23 cellular contexts compared by ENCODE assay signal in genomic region chr4:72744103-72744725, GRCh38.
A peak's percentile ranks its signal among the peaks of the same experiment; 100 is the strongest.
DNase-seq lines count a peak whose midpoint lies in the region; ATAC-seq, FAIRE-seq and TF ChIP-seq lines count a peak whose summit lies in the region.
"Had no signal": no experiment of that assay in that cellular context is flagged by ENCODE, and none has a peak within 500 bp of the region (broad histone marks: within the 10 kb centered on the region; RNA-seq: fewer than 3 reads in every experiment).

No MANE protein-coding gene starts in this region.

- peak; percentile 47 for DNase-seq in H4 (ENCODE audit: low spot score)
- DNase-seq in astrocyte (ENCODE audit: low read depth), result peak; percentile 38
- DNase-seq in endothelial cell (ENCODE audit: low spot score), result no peak
- DNase-seq in retinal pigment epithelial cell (ENCODE audit: low read depth), result peak; percentile 65
- DNase-seq in cardiac septum (ENCODE audit: low spot score), result no peak
- DNase-seq: CD8-positive, alpha-beta memory T cell; DND-41; GDM1; GOT3; HFFc6; NCI-H1436 treated with DMSO at 0.1 percent for 48 hours; NCI-H2081 treated with DMSO at 0.1 percent for 48 hours; NCI-H510A; SK-N-SH had no signal

- ATAC-seq in GM18867 (IDR thresholded peaks at IDR 0.05; ENCODE audit: unreplicated experiment) (no peak), GM18873 (IDR thresholded peaks at IDR 0.05; ENCODE audit: low FRiP score, unreplicated experiment) (no peak)
- ATAC-seq: GM12878, Panc1, Right ventricle myocardium inferior had no signal

- no peaks in the 10 kb centered on the region for H3K79me2 ChIP-seq in astrocyte (ENCODE audit: insufficient read depth, low read length)

- intact Hi-C loops in cardiac septum (cut with DNase I), result no loop called here

- TF ChIP-seq CTCF in astrocyte (IDR thresholded peaks at IDR 0.05; ENCODE audit: insufficient read depth, low read depth, low read length), result no peak
- no peak for TF ChIP-seq CTCF in endothelial cell (IDR thresholded peaks at IDR 0.05; ENCODE audit: unreplicated experiment)
- no peak for TF ChIP-seq CTCF in retinal pigment epithelial cell (conservative IDR thresholded peaks at IDR 0.05; ENCODE audit: low read depth, low read length)

- no peak overlapping the region for H2AFZ ChIP-seq in astrocyte (ENCODE audit: low read depth, low read length)

- no peaks in the 10 kb centered on the region for H3K27me3 Mint-ChIP-seq in astrocyte (ENCODE audit: low read depth, unreplicated experiment)
- H3K27me3 Mint-ChIP-seq in endothelial cell (ENCODE audit: unreplicated experiment), result peaks cover 1% of the 10 kb centered on the region
- H3K27me3 Mint-ChIP-seq: IgD-negative memory B cell had no signal

- FAIRE-seq in astrocyte (lab: Jason Lieb, UNC), result no peak
- FAIRE-seq: A204.1, GM12878, GM18507 had no signal

- no peak overlapping the region for H3K27ac ChIP-seq in astrocyte (ENCODE audit: low read depth, low read length)
- H3K27ac ChIP-seq: BLaER1 treated with 17β-estradiol and CSF1 and Interleukin-3, amounts not matched to agents 10 nM and 100 nM had no signal

- no peaks in the 10 kb centered on the region for H3K4me1 ChIP-seq in astrocyte (ENCODE audit: insufficient read depth, low read length)
- H3K4me1 ChIP-seq: BLaER1 treated with 17β-estradiol and CSF1 and Interleukin-3, amounts not matched to agents 10 nM and 100 nM had no signal

- H3K27ac Mint-ChIP-seq in astrocyte (ENCODE audit: unreplicated experiment), result no peak overlapping the region
- peak overlapping the region; percentile 57 for H3K27ac Mint-ChIP-seq in endothelial cell (ENCODE audit: unreplicated experiment)
- H3K27ac Mint-ChIP-seq: CD8-positive, alpha-beta memory T cell; HFFc6; IgD-negative memory B cell had no signal

- no peak overlapping the region for H3K4me2 ChIP-seq in astrocyte (ENCODE audit: low read length)
- H3K4me2 ChIP-seq: BLaER1 treated with 17β-estradiol and CSF1 and Interleukin-3, amounts not matched to agents 10 nM and 100 nM; SK-N-SH had no signal

- H3K4me1 Mint-ChIP-seq in astrocyte (ENCODE audit: low read depth, unreplicated experiment), result no peaks in the 10 kb centered on the region
- H3K4me1 Mint-ChIP-seq in endothelial cell (ENCODE audit: unreplicated experiment), result peaks cover 4% of the 10 kb centered on the region
- H3K4me1 Mint-ChIP-seq: CD8-positive, alpha-beta memory T cell had no signal

- H3K36me3 Mint-ChIP-seq in astrocyte (ENCODE audit: low read depth, unreplicated experiment) (no peaks in the 10 kb centered on the region), endothelial cell (ENCODE audit: low read depth, unreplicated experiment) (no peaks in the 10 kb centered on the region)
- H3K36me3 Mint-ChIP-seq: CD8-positive, alpha-beta memory T cell; IgD-negative memory B cell had no signal

- H3K4me3 Mint-ChIP-seq in astrocyte (ENCODE audit: unreplicated experiment), result no peak overlapping the region
- no peak overlapping the region for H3K4me3 Mint-ChIP-seq in endothelial cell (ENCODE audit: unreplicated experiment)
- H3K4me3 Mint-ChIP-seq: CD8-positive, alpha-beta memory T cell; HFFc6; IgD-negative memory B cell had no signal

- no peaks in the 10 kb centered on the region for H3K9me3 ChIP-seq in astrocyte (ENCODE audit: insufficient read depth, low read depth, low read length)
- H3K9me3 ChIP-seq: SK-N-SH had no signal

- H4K20me1 ChIP-seq in astrocyte (ENCODE audit: insufficient read depth, low read length), result no peaks in the 10 kb centered on the region
- H4K20me1 ChIP-seq: BLaER1 treated with 17β-estradiol and CSF1 and Interleukin-3, amounts not matched to agents 10 nM and 100 nM had no signal

- H3K27me3 ChIP-seq in astrocyte (ENCODE audit: insufficient read depth, low read length), result no peaks in the 10 kb centered on the region
- H3K27me3 ChIP-seq: BLaER1 treated with 17β-estradiol and CSF1 and Interleukin-3, amounts not matched to agents 10 nM and 100 nM had no signal

- no peaks in the 10 kb centered on the region for H3K36me3 ChIP-seq in astrocyte (ENCODE audit: insufficient read depth, low read length)
- H3K36me3 ChIP-seq: BLaER1 treated with 17β-estradiol and CSF1 and Interleukin-3, amounts not matched to agents 10 nM and 100 nM had no signal

- H3K9me3 Mint-ChIP-seq in astrocyte (ENCODE audit: unreplicated experiment) (peaks cover 4% of the 10 kb centered on the region), endothelial cell (ENCODE audit: unreplicated experiment) (peaks cover 4% of the 10 kb centered on the region)
- H3K9me3 Mint-ChIP-seq: HFFc6, IgD-negative memory B cell had no signal

- no peak overlapping the region for H3K9ac ChIP-seq in astrocyte (ENCODE audit: low read length)
- H3K9ac ChIP-seq: BLaER1 treated with 17β-estradiol and CSF1 and Interleukin-3, amounts not matched to agents 10 nM and 100 nM; SK-N-SH had no signal

- H3K4me3 ChIP-seq in astrocyte (ENCODE audit: insufficient read depth, low read depth, low read length) (no peak overlapping the region), retinal pigment epithelial cell (ENCODE audit: low read length) (no peak overlapping the region)
- H3K4me3 ChIP-seq: BLaER1 treated with 17β-estradiol and CSF1 and Interleukin-3, amounts not matched to agents 10 nM and 100 nM; GM12878 had no signal

Comparison
In these comparisons a context has a peak if more than half of its experiments do, and no peak if none do; other contexts are left out.
1. DNase-seq: peak in H4 (single experiment), astrocyte (single experiment) and retinal pigment epithelial cell (single experiment); none in endothelial cell (single experiment) and cardiac septum (single experiment).